ENCODE assay signal across 9 cellular contexts in the genomic region with DNA sequence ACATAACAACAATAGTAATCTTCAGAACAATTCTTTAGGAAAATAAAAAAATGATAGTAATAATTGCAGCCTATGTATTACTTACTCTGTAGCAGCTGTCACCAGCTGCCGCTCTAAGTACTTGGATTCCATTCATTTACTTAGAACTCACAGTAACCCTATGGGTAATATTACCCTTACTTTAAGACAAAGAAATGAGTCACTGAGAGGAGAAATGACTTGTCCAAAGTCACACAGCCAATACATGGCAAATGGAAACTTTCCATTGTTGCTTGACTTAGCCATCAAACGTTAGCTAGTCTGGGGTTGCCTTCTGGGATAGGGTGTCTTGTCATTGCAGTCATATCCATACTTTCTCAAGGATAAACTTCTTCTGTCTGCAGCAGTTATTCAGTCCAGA. TPM values are rescaled to one million over a fixed set of nuclear protein-coding genes. Genes with fewer than 3 reads are reported as not detected.
A peak's percentile ranks its signal among the peaks of the same experiment; 100 is the strongest.
DNase-seq lines count a peak whose midpoint lies in the region; ATAC-seq lines count a peak whose summit lies in the region.
"Had no signal": no experiment of that assay in that cellular context is flagged by ENCODE, and none has a peak within 500 bp of the region (broad histone marks: within the 10 kb centered on the region; RNA-seq: fewer than 3 reads in every experiment).

No MANE protein-coding gene starts in this region.

- H3K27ac Mint-ChIP-seq in activated naive CD4-positive, alpha-beta T cell treated with anti-CD3 and anti-CD28 coated beads, Interleukin-2, amount 50 U/mL, for 72 hours: peak overlapping the region; percentile 83 to 85

- peaks cover 8 to 10% of the 10 kb centered on the region in 2 donors for H3K36me3 Mint-ChIP-seq in activated naive CD4-positive, alpha-beta T cell treated with anti-CD3 and anti-CD28 coated beads, Interleukin-2, amount 50 U/mL, for 72 hours

- no peak overlapping the region for H3K27ac ChIP-seq in substantia nigra (ENCODE audit: low read depth, low read length, poor library complexity, severe bottlenecking)

- DNase-seq in DMS 273 treated with DMSO at 0.1 percent for 48 hours (lab: John Stamatoyannopoulos, UW) (peak; percentile 9), NCI-H526 treated with DMSO at 0.1 percent for 48 hours (lab: John Stamatoyannopoulos, UW) (no peak), substantia nigra (lab: John Stamatoyannopoulos, UW) (no peak), NCI-H1105 treated with DMSO at 0.1 percent for 48 hours (lab: John Stamatoyannopoulos, UW) (no peak), DMS53 (lab: John Stamatoyannopoulos, UW) (no peak)
- DNase-seq in activated naive CD4-positive, alpha-beta T cell treated with anti-CD3 and anti-CD28 coated beads, Interleukin-2, amount 50 U/mL, for 72 hours (ENCODE audit: low spot score in 2 of 2): peak in 1 of 2 donors; percentile 43
- DNase-seq: stimulated activated CD4-positive, alpha-beta T cell treated with anti-CD3 and anti-CD28 coated beads, Interleukin-4, amount 100 ng/mL, for 4 hours had no signal

- no peaks in the 10 kb centered on the region for H3K9me3 Mint-ChIP-seq in activated naive CD4-positive, alpha-beta T cell treated with anti-CD3 and anti-CD28 coated beads, Interleukin-2, amount 50 U/mL, for 72 hours

- ATAC-seq in GM19438 (IDR thresholded peaks at IDR 0.05; ENCODE audit: low read depth, unreplicated experiment): peak; percentile 19
- ATAC-seq in HG03135 (IDR thresholded peaks at IDR 0.05; ENCODE audit: unreplicated experiment): peak; percentile 35
- peak; percentile 61 to 73 for ATAC-seq in activated naive CD4-positive, alpha-beta T cell treated with anti-CD3 and anti-CD28 coated beads, Interleukin-2, amount 50 U/mL, for 72 hours

RNA-seq across cellular contexts. Expression of gene CCNY, which starts 3.6 kb away (rescaled TPM):
- 10 to 100 TPM; 31.4 to 44.2 TPM for total RNA-seq in activated naive CD4-positive, alpha-beta T cell treated with anti-CD3 and anti-CD28 coated beads, Interleukin-2, amount 50 U/mL, for 72 hours
